In genomic region chr7:116322541-116322940, GRCh38 we compare ENCODE assay signal across 16 cellular contexts.
"Had no signal": no experiment of that assay in that cellular context is flagged by ENCODE, and none has a peak within 500 bp of the region (broad histone marks: within the 10 kb centered on the region; RNA-seq: fewer than 3 reads in every experiment).

No MANE protein-coding gene starts in this region.

- H3K27ac ChIP-seq: dorsolateral prefrontal cortex, ovary had no signal

- ATAC-seq: activated naive CD4-positive, alpha-beta T cell treated with anti-CD3 and anti-CD28 coated beads, Interleukin-2, amount 50 U/mL, for 72 hours; activated T-cell treated with anti-CD3 and anti-CD28 coated beads, Interleukin-2, amount 50 U/mL, for 4 hours; esophagus mucosa; left lobe of liver had no signal

- H3K4me3 ChIP-seq: dorsolateral prefrontal cortex, ovary, stomach had no signal

- H3K27me3 ChIP-seq: dorsolateral prefrontal cortex, ovary, stomach had no signal

- DNase-seq: activated CD4-positive, alpha-beta T cell treated with anti-CD3 and anti-CD28 coated beads for 1 hour; activated CD4-positive, alpha-beta T cell treated with anti-CD3 and anti-CD28 coated beads, Interleukin-2, amount 50 U/mL, for 48 hours; activated effector memory CD4-positive, alpha-beta T cell treated with anti-CD3 and anti-CD28 coated beads, Interleukin-2, amount 50 U/mL, for 16 hours; activated T-cell treated with anti-CD3 and anti-CD28 coated beads, Interleukin-2, amount 50 U/mL, for 4 hours; amniotic stem cell; dorsolateral prefrontal cortex; foreskin melanocyte; head of caudate nucleus; mesenchymal stem cell; ovary; stimulated activated CD4-positive, alpha-beta T cell treated with anti-CD3 and anti-CD28 coated beads, Interleukin-4, amount 100 ng/mL, for 4 hours; stomach; T-helper 9 cell had no signal

- H3K36me3 ChIP-seq: ovary, stomach had no signal

- H3K9me3 ChIP-seq: ovary, stomach had no signal
